1 cellular context compared by ENCODE assay signal in genomic region chr17:43892672-43892975, GRCh38.
TF ChIP-seq lines count a peak whose summit lies in the region.

No MANE protein-coding gene starts in this region.

TF ChIP-seq in HepG2, 621 proteins besides CTCF, POLR2A, EP300 and RAD21:
- TF ChIP-seq ETV6 (CRISPR knock-in tag; conservative IDR thresholded peaks at IDR 0.05): no peak
- no peak for TF ChIP-seq SIX1 (CRISPR knock-in tag; IDR thresholded peaks at IDR 0.05; ENCODE audit: borderline replicate concordance)
- TF ChIP-seq, protein P1, sequence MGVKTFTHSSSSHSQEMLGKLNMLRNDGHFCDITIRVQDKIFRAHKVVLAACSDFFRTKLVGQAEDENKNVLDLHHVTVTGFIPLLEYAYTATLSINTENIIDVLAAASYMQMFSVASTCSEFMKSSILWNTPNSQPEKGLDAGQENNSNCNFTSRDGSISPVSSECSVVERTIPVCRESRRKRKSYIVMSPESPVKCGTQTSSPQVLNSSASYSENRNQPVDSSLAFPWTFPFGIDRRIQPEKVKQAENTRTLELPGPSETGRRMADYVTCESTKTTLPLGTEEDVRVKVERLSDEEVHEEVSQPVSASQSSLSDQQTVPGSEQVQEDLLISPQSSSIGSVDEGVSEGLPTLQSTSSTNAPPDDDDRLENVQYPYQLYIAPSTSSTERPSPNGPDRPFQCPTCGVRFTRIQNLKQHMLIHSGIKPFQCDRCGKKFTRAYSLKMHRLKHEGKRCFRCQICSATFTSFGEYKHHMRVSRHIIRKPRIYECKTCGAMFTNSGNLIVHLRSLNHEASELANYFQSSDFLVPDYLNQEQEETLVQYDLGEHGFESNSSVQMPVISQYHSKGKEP (CRISPR knock-in tag; IDR thresholded peaks at IDR 0.05): no peak
- no peak for TF ChIP-seq CCAR2 (optimal IDR thresholded peaks at IDR 0.05; ENCODE audit: low read depth, low read length)
- TF ChIP-seq, protein P2, sequence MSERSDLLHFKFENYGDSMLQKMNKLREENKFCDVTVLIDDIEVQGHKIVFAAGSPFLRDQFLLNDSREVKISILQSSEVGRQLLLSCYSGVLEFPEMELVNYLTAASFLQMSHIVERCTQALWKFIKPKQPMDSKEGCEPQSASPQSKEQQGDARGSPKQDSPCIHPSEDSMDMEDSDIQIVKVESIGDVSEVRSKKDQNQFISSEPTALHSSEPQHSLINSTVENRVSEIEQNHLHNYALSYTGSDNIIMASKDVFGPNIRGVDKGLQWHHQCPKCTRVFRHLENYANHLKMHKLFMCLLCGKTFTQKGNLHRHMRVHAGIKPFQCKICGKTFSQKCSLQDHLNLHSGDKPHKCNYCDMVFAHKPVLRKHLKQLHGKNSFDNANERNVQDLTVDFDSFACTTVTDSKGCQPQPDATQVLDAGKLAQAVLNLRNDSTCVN (CRISPR knock-in tag; IDR thresholded peaks at IDR 0.05; ENCODE audit: borderline replicate concordance): no peak
TF ChIP-seq in HepG2: peak in this region for 0.
